In the genomic region with DNA sequence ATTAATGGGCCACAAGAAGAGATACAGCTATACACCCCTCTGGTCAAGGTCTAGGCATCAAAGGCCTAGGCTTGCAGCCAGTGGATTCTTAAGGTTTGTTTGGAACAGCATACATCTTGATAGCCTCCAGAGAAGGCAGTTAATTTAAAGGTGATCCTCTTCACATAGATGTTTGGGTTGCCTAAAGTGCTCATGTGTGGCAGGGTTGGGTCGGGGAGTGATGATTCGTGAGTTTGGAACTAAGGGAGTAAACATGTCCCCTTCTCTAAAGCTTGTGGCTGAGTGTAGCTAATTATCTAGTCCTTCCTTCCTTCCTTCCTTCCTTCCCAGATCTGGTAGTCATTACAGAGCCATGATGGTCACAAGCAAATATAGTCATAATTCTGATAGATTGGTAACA, we compare ENCODE assay signal across 18 cellular contexts. TPM values are rescaled to one million over a fixed set of nuclear protein-coding genes. Genes with fewer than 3 reads are reported as not detected.
DNase-seq lines count a peak whose midpoint lies in the region; ATAC-seq, FAIRE-seq and TF ChIP-seq lines count a peak whose summit lies in the region.
"Had no signal": no experiment of that assay in that cellular context is flagged by ENCODE, and none has a peak within 500 bp of the region (broad histone marks: within the 10 kb centered on the region; RNA-seq: fewer than 3 reads in every experiment).

No MANE protein-coding gene starts in this region.

- H3K9me3 ChIP-seq in PC-3 (ENCODE audit: low read length) (no peaks in the 10 kb centered on the region), endothelial cell of umbilical vein (replicated peaks; ENCODE audit: control insufficient read depth, insufficient read depth, low read length) (no peaks in the 10 kb centered on the region)
- H3K9me3 ChIP-seq: BE2C had no signal

- H3K9ac ChIP-seq in PC-3 (ENCODE audit: low read length), result no peak overlapping the region
- no peak overlapping the region for H3K9ac ChIP-seq in endothelial cell of umbilical vein (replicated peaks; ENCODE audit: extremely low read depth, insufficient read depth, low read length)
- H3K9ac ChIP-seq: GM23248 had no signal

- H3K27me3 ChIP-seq in GM23338 (ENCODE audit: insufficient read depth) (no peaks in the 10 kb centered on the region), PC-3 (ENCODE audit: low read length) (no peaks in the 10 kb centered on the region), endothelial cell of umbilical vein (ENCODE audit: control insufficient read depth in 2 of 2, insufficient read depth in 2 of 2, low read length in 2 of 2) (no peaks in the 10 kb centered on the region)
- H3K27me3 ChIP-seq: BE2C had no signal

- DNase-seq in GM23338 (ENCODE audit: low spot score), result no peak
- peak; percentile 66 for DNase-seq in PC-3
- DNase-seq in endothelial cell of umbilical vein (ENCODE audit: low read depth, low spot score), result no peak
- peak; percentile 18 for DNase-seq in urothelium cell line (ENCODE audit: low spot score)
- no peak for DNase-seq in NCI-H510A treated with DMSO at 0.1 percent for 48 hours (lab: John Stamatoyannopoulos, UW)
- no peak for DNase-seq in COLO668 (lab: John Stamatoyannopoulos, UW; ENCODE audit: unreplicated experiment)
- no peak for DNase-seq in NCI-H1048 (lab: John Stamatoyannopoulos, UW)
- DNase-seq: BE2C; CD8-positive, alpha-beta T cell; DND-41; GDM1; GM23248; KG1; NCI-H1417 treated with DMSO at 0.1 percent for 48 hours; NCI-H1930 had no signal

- H3K9me3 Mint-ChIP-seq in GM23338, result no peaks in the 10 kb centered on the region
- H3K9me3 Mint-ChIP-seq: CD8-positive, alpha-beta T cell had no signal

- no peak overlapping the region for H3K27ac ChIP-seq in GM23338 (ENCODE audit: low read depth)
- peak overlapping the region; percentile 28; the same call in 1 of the 2 replicates for H3K27ac ChIP-seq in PC-3 (ENCODE audit: low read length)
- H3K27ac ChIP-seq in endothelial cell of umbilical vein (ENCODE audit: insufficient read depth, low read depth, low read length), result no peak overlapping the region
- H3K27ac ChIP-seq: GM23248, RWPE1 had no signal

- no peaks in the 10 kb centered on the region for H3K79me2 ChIP-seq in GM23338 (replicated peaks; ENCODE audit: insufficient read depth)
- no peaks in the 10 kb centered on the region for H3K79me2 ChIP-seq in PC-3 (ENCODE audit: low read length)
- no peaks in the 10 kb centered on the region for H3K79me2 ChIP-seq in endothelial cell of umbilical vein (ENCODE audit: control insufficient read depth, insufficient read depth, low read length)

- H3F3A ChIP-seq in GM23338 (replicated peaks; ENCODE audit: low read depth) (no peaks in the 10 kb centered on the region), PC-3 (ENCODE audit: low read length, unreplicated experiment) (no peaks in the 10 kb centered on the region)

- TF ChIP-seq CTCF in GM23338 (conservative IDR thresholded peaks at IDR 0.05; ENCODE audit: low read depth in 2 of 2) (no peak), PC-3 (conservative IDR thresholded peaks at IDR 0.05; ENCODE audit: low read depth, low read length) (no peak), endothelial cell of umbilical vein (IDR thresholded peaks at IDR 0.05; ENCODE audit: extremely low read depth in 1 of 2, insufficient read depth in 1 of 2, low read depth in 1 of 2, low read length in 2 of 2) (no peak)

- ATAC-seq in GM23338 (no peak), PC-3 (peak; percentile 85)
- ATAC-seq: CD8-positive, alpha-beta T cell; GM12878 had no signal

- H3K36me3 Mint-ChIP-seq in GM23338 (ENCODE audit: low read depth), result peaks cover 18% of the 10 kb centered on the region; the same call in 2 of the 3 replicates
- H3K36me3 Mint-ChIP-seq: CD8-positive, alpha-beta T cell had no signal

- H3K4me2 ChIP-seq in GM23338 (no peak overlapping the region), PC-3 (ENCODE audit: low read length) (0 out of 2 replicates have a peak overlapping the region, but pooled peaks have one; percentile 12), endothelial cell of umbilical vein (ENCODE audit: insufficient read depth, low read length) (no peak overlapping the region)

- no peaks in the 10 kb centered on the region for H4K20me1 ChIP-seq in GM23338 (replicated peaks; ENCODE audit: insufficient read depth)
- no peaks in the 10 kb centered on the region for H4K20me1 ChIP-seq in PC-3 (ENCODE audit: low read length)
- no peaks in the 10 kb centered on the region for H4K20me1 ChIP-seq in endothelial cell of umbilical vein (replicated peaks; ENCODE audit: control insufficient read depth, extremely low read depth, insufficient read depth, low read length)

- POLR2A ChIA-PET in PC-3 (lab: Charles Lee; ENCODE audit: unreplicated experiment) (interaction anchor here (0.6 kb wide), 1 partner anchor 128 kb away, joined by 4 read pairs; no protein-coding TSS in a partner anchor), endothelial cell of umbilical vein (lab: Charles Lee) (no interaction called here)

- H3K27me3 Mint-ChIP-seq in GM23338 (ENCODE audit: insufficient read depth, low read depth, poor library complexity), result peaks cover 4% of the 10 kb centered on the region

- no peaks in the 10 kb centered on the region for H3K36me3 ChIP-seq in GM23338 (ENCODE audit: insufficient read depth)
- H3K36me3 ChIP-seq in PC-3 (ENCODE audit: low read depth, low read length), result no peaks in the 10 kb centered on the region
- H3K36me3 ChIP-seq in endothelial cell of umbilical vein (ENCODE audit: control insufficient read depth in 2 of 2, extremely low read depth in 1 of 2, insufficient read depth in 2 of 2, low read length in 2 of 2), result no peaks in the 10 kb centered on the region

- H3K4me1 ChIP-seq in GM23338 (ENCODE audit: insufficient read depth) (no peaks in the 10 kb centered on the region), PC-3 (ENCODE audit: insufficient read depth, low read length) (peaks cover 30% of the 10 kb centered on the region), endothelial cell of umbilical vein (ENCODE audit: control insufficient read depth, extremely low read depth, insufficient read depth, low read length) (peaks cover 11% of the 10 kb centered on the region)

- H3K9me1 ChIP-seq in endothelial cell of umbilical vein (replicated peaks; ENCODE audit: control insufficient read depth, extremely low read depth, insufficient read depth, low read length), result no peaks in the 10 kb centered on the region

- H3K4me1 Mint-ChIP-seq in GM23338, result peaks cover 16% of the 10 kb centered on the region

- H3K9me2 ChIP-seq in GM23338 (ENCODE audit: insufficient read depth) (peaks cover 4% of the 10 kb centered on the region; the same call in 1 of the 2 replicates), PC-3 (replicated peaks; ENCODE audit: low read length) (no peaks in the 10 kb centered on the region)

- peak overlapping the region; percentile 58 for H3K27ac Mint-ChIP-seq in GM23338
- H3K27ac Mint-ChIP-seq: CD8-positive, alpha-beta T cell had no signal

- intact Hi-C loops in PC-3 (cut with micrococcal nuclease) (no loop called here), endothelial cell of umbilical vein (cut with micrococcal nuclease) (no loop called here)

- no TSS peak for BruUV-seq in PC-3 (replicated peaks; lab: Mats Ljungman, UMichigan)
- BruUV-seq in endothelial cell of umbilical vein (replicated peaks; lab: Mats Ljungman, UMichigan), result no TSS peak

- FAIRE-seq in endothelial cell of umbilical vein (lab: Jason Lieb, UNC), result peak; percentile 37
- no peak for FAIRE-seq in urothelium cell line (lab: Jason Lieb, UNC)
- FAIRE-seq: GM12878, GM18507 had no signal

- H2AFZ ChIP-seq in GM23338 (no peak overlapping the region), PC-3 (ENCODE audit: low read length) (no peak overlapping the region), endothelial cell of umbilical vein (ENCODE audit: low read depth, low read length) (no peak overlapping the region)
- H2AFZ ChIP-seq: GM23248 had no signal

- no peak for TF ChIP-seq POLR2A in endothelial cell of umbilical vein (IDR thresholded peaks at IDR 0.05; ENCODE audit: low read depth, low read length)

- dilution Hi-C loops in endothelial cell of umbilical vein (cut with MboI; ENCODE audit: extremely low pct_ligation_motif_present, low sequenced_read_pairs), result no loop called here

- H3K4me3 ChIP-seq in GM23338 (no peak overlapping the region), PC-3 (ENCODE audit: low read length) (no peak overlapping the region), endothelial cell of umbilical vein (replicated peaks in 1 of 3; ENCODE audit: insufficient read depth in 1 of 3, low read depth in 1 of 3, low read length in 3 of 3) (no peak overlapping the region)
- H3K4me3 ChIP-seq: GM12878, GM23248 had no signal

- no peak overlapping the region for H3K4me3 Mint-ChIP-seq in GM23338
- H3K4me3 Mint-ChIP-seq: CD8-positive, alpha-beta T cell had no signal

- CTCF ChIA-PET in PC-3 (lab: Charles Lee) (no interaction called here), endothelial cell of umbilical vein (lab: Charles Lee) (no interaction called here)

TF ChIP-seq in GM23338, 12 proteins besides CTCF, POLR2A, EP300 and RAD21 (continues in another document):
- no peak for TF ChIP-seq STAT1 (IDR thresholded peaks at IDR 0.05; ENCODE audit: unreplicated experiment)
- TF ChIP-seq ZNF114 (CRISPR knock-in tag; IDR thresholded peaks at IDR 0.05), result no peak
- no peak for TF ChIP-seq POLR2AphosphoS5 (IDR thresholded peaks at IDR 0.05; ENCODE audit: low read depth)

TF ChIP-seq in endothelial cell of umbilical vein, 7 proteins besides CTCF, POLR2A, EP300 and RAD21 (continues in another document):
- no peak for TF ChIP-seq EZH2 (IDR thresholded peaks at IDR 0.05; ENCODE audit: borderline replicate concordance, low read depth, low read length, severe bottlenecking)
- no peak for TF ChIP-seq MYC (IDR thresholded peaks at IDR 0.05; ENCODE audit: low read depth, low read length)
- TF ChIP-seq FOS (IDR thresholded peaks at IDR 0.05; ENCODE audit: borderline replicate concordance, insufficient read depth, low read length), result no peak
- TF ChIP-seq GATA2 (IDR thresholded peaks at IDR 0.05; ENCODE audit: insufficient read depth, insufficient read length, low read depth, low read length), result no peak
- TF ChIP-seq, protein P1, sequence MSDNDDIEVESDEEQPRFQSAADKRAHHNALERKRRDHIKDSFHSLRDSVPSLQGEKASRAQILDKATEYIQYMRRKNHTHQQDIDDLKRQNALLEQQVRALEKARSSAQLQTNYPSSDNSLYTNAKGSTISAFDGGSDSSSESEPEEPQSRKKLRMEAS (IDR thresholded peaks at IDR 0.05; ENCODE audit: insufficient read depth, insufficient read length), result no peak

RNA-seq across cellular contexts. Expression of a gene that starts 12.4 kb away (rescaled TPM):
- total RNA-seq in GM23338 (2014; rRNA removed; shearing (Covaris generic)), result 6.4 and 7.4 TPM in 2 replicates
- 8.6 and 9.1 TPM in 2 replicates for polyA plus RNA-seq in GM23338 (2016; fragmentation: Nextera tagmentation; extraction: Ambion mirVana)
- 3.5 and 7.5 TPM in 2 replicates for total RNA-seq in PC-3 (2014; rRNA removed)
- total RNA-seq in endothelial cell of umbilical vein, result 0.65 and 0.75 TPM in 2 replicates
- 0.04 and 0.06 TPM in 2 replicates for polyA plus RNA-seq in endothelial cell of umbilical vein
- polyA plus RNA-seq in endothelial cell of umbilical vein (2011; cell fraction: cytosol; rRNA removed), result 0.04 TPM in 2 replicates
- polyA plus RNA-seq in endothelial cell of umbilical vein (2011; cell fraction: nucleus; rRNA removed), result 0.13 and 0.41 TPM in 2 replicates
- polyA plus RNA-seq in endothelial cell of umbilical vein (2012), result 0.07 and 0.47 TPM in 2 replicates
- polyA minus RNA-seq in endothelial cell of umbilical vein, result 0.12 and 0.17 TPM in 2 replicates
- polyA minus RNA-seq in endothelial cell of umbilical vein (2011; cell fraction: cytosol; rRNA and poly(A)+ RNA removed), result not detected
- 0.43 and 0.96 TPM in 2 replicates for polyA minus RNA-seq in endothelial cell of umbilical vein (2011; cell fraction: nucleus; rRNA and poly(A)+ RNA removed)
- total RNA-seq: CD8-positive, alpha-beta T cell; GM23248 had no signal

Comparison
In these comparisons a context has a peak if more than half of its experiments do, and no peak if none do; other contexts are left out.
1. DNase-seq: peak in PC-3 (single experiment) and urothelium cell line (single experiment); none in GM23338 (single experiment), endothelial cell of umbilical vein (single experiment), NCI-H510A treated with DMSO at 0.1 percent for 48 hours (single experiment), COLO668 (single experiment) and NCI-H1048 (single experiment).